In the genomic region with DNA sequence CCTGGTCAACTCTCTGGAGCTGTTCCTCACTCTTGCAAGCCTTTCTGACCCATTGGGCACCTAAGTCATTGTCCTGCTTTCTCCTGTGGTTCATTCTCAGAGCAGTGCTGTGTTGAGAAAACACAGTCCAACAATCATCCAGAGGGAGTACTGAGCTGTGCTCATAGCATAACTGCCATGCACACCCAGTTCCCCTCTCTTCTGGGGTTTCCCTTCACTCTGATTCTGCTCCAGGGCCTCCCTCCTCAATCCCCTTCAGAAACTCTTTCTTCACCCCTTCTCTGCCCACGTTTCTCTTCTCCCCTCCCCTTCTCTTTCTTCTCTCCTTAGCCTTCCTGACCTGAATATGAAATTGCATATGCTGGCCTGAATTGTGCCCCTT, we compare ENCODE assay signal across 1 cellular context.
TF ChIP-seq lines count a peak whose summit lies in the region.

No MANE protein-coding gene starts in this region.

TF ChIP-seq in H1, 55 proteins besides CTCF, POLR2A, EP300 and RAD21:
- no peak for TF ChIP-seq BRCA1 (IDR thresholded peaks at IDR 0.05; ENCODE audit: low read depth, low read length)
- TF ChIP-seq, protein P1, sequence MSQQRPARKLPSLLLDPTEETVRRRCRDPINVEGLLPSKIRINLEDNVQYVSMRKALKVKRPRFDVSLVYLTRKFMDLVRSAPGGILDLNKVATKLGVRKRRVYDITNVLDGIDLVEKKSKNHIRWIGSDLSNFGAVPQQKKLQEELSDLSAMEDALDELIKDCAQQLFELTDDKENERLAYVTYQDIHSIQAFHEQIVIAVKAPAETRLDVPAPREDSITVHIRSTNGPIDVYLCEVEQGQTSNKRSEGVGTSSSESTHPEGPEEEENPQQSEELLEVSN (IDR thresholded peaks at IDR 0.05): no peak
- TF ChIP-seq TAF7 (optimal IDR thresholded peaks at IDR 0.05; ENCODE audit: borderline replicate concordance, low read depth, low read length): no peak
- TF ChIP-seq NRF1 (IDR thresholded peaks at IDR 0.05; ENCODE audit: low read depth, low read length): no peak
- TF ChIP-seq, protein P2, sequence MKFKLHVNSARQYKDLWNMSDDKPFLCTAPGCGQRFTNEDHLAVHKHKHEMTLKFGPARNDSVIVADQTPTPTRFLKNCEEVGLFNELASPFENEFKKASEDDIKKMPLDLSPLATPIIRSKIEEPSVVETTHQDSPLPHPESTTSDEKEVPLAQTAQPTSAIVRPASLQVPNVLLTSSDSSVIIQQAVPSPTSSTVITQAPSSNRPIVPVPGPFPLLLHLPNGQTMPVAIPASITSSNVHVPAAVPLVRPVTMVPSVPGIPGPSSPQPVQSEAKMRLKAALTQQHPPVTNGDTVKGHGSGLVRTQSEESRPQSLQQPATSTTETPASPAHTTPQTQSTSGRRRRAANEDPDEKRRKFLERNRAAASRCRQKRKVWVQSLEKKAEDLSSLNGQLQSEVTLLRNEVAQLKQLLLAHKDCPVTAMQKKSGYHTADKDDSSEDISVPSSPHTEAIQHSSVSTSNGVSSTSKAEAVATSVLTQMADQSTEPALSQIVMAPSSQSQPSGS (IDR thresholded peaks at IDR 0.05; ENCODE audit: low read length): no peak
- TF ChIP-seq TEAD4 (IDR thresholded peaks at IDR 0.05; ENCODE audit: low read depth, low read length): no peak
- no peak for TF ChIP-seq HDAC2 (IDR thresholded peaks at IDR 0.05; ENCODE audit: borderline replicate concordance in 1 of 2, low read depth in 2 of 2, low read length in 2 of 2)
- TF ChIP-seq SP4 (IDR thresholded peaks at IDR 0.05; ENCODE audit: low read length): no peak
- no peak for TF ChIP-seq SP1 (IDR thresholded peaks at IDR 0.05; ENCODE audit: low read depth, low read length)
TF ChIP-seq in H1: peak in this region for 0.
